1 cellular context compared by ENCODE assay signal in the genomic region with DNA sequence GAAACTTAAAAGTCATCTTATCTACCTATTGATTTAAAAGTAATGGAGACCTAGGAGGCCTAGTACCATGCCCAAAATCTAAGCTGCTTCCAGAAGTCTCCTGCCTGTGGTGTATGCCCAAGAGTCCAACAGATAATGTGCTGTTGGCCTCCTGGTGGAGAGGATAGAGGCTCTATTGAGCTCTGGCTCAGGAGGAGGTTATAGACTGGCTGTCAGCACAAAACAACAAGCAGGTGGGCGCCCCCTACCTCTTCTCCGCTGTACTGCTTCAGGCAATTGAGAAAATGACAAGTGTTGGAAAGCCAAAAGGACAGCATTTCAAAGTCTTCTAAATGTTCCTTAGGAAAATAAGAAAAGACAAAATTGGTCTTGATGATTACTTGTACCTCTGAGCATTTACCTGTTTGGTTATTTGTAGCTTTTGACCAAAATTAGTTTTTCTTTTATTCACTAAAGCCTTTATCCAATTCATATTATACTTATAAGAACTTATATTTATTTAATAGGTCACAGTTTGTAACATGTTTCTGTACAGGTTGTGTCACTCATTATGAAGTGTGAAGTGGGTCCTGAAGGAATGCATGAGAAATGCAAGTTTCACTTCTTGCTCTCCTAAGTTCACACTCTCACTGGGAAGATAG.
TF ChIP-seq lines count a peak whose summit lies in the region.

No MANE protein-coding gene starts in this region.

TF ChIP-seq in WTC11, 78 proteins besides CTCF, POLR2A, EP300 and RAD21 (continued from another document):
- TF ChIP-seq CBFB (CRISPR knock-in tag; IDR thresholded peaks at IDR 0.05; ENCODE audit: low read depth) (no peak), HMGA2 (CRISPR knock-in tag; IDR thresholded peaks at IDR 0.05) (no peak), NR3C1 (CRISPR knock-in tag; conservative IDR thresholded peaks at IDR 0.05; ENCODE audit: low read depth) (no peak), NFYB (CRISPR knock-in tag; conservative IDR thresholded peaks at IDR 0.05; ENCODE audit: low read depth) (no peak)
- TF ChIP-seq, protein P1, sequence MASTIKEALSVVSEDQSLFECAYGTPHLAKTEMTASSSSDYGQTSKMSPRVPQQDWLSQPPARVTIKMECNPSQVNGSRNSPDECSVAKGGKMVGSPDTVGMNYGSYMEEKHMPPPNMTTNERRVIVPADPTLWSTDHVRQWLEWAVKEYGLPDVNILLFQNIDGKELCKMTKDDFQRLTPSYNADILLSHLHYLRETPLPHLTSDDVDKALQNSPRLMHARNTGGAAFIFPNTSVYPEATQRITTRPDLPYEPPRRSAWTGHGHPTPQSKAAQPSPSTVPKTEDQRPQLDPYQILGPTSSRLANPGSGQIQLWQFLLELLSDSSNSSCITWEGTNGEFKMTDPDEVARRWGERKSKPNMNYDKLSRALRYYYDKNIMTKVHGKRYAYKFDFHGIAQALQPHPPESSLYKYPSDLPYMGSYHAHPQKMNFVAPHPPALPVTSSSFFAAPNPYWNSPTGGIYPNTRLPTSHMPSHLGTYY (CRISPR knock-in tag; IDR thresholded peaks at IDR 0.05): no peak
- TF ChIP-seq, protein P2, sequence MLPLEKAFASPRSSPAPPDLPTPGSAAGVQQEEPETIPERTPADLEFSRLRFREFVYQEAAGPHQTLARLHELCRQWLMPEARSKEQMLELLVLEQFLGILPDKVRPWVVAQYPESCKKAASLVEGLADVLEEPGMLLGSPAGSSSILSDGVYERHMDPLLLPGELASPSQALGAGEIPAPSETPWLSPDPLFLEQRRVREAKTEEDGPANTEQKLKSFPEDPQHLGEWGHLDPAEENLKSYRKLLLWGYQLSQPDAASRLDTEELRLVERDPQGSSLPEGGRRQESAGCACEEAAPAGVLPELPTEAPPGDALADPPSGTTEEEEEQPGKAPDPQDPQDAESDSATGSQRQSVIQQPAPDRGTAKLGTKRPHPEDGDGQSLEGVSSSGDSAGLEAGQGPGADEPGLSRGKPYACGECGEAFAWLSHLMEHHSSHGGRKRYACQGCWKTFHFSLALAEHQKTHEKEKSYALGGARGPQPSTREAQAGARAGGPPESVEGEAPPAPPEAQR (CRISPR knock-in tag; IDR thresholded peaks at IDR 0.05): no peak
TF ChIP-seq in WTC11: peak in this region for 0.
